In genomic region chr11:41437006-41437405, GRCh38 we compare ENCODE assay signal across 6 cellular contexts. TPM values are rescaled to one million over a fixed set of nuclear protein-coding genes. Genes with fewer than 3 reads are reported as not detected.
"Had no signal": no experiment of that assay in that cellular context is flagged by ENCODE, and none has a peak within 500 bp of the region (broad histone marks: within the 10 kb centered on the region; RNA-seq: fewer than 3 reads in every experiment).

No MANE protein-coding gene starts in this region.

- H3K4me3 Mint-ChIP-seq: GM23338, H9, IgD-negative memory B cell had no signal

- H3K27me3 Mint-ChIP-seq: IgD-negative memory B cell had no signal

- H3K4me1 Mint-ChIP-seq: GM23338 had no signal

- H3K36me3 Mint-ChIP-seq: IgD-negative memory B cell had no signal

- H3K4me3 ChIP-seq: GM23338 had no signal

- DNase-seq: H9, HCEC 1CT had no signal

- ATAC-seq: GM23338, HepG2 had no signal

- H3K27ac Mint-ChIP-seq: GM23338, H9, IgD-negative memory B cell had no signal

- H3K9me3 Mint-ChIP-seq: GM23338, H9 had no signal

RNA-seq across cellular contexts. Expression of gene LRRC4C, which starts 22.4 kb away (rescaled TPM):
- total RNA-seq: HepG2, HT1080 had no signal
